In the genomic region with DNA sequence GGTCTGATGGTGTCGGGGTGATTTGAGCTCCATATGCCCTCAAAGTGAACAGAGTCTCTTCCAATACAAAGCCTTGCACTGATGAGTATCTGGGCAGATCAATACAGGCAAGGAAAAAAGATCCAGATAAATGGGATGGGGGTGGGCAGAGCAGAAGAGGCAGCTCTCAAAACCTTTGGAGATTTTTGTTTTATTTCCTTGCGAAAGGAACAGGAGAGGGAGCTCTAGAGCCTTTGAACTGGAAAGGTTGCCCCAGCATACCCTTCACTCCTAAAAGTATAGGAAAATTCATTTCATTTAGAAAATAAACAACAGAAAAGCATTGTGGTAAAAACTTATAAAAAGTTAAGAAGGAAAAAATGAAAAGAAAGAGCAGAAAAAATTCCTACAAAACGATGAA, we compare ENCODE assay signal across 1 cellular context.
TF ChIP-seq lines count a peak whose summit lies in the region.

No MANE protein-coding gene starts in this region.

TF ChIP-seq in HepG2, 621 proteins besides CTCF, POLR2A, EP300 and RAD21 (continued from another document):
- TF ChIP-seq ZNF678 (CRISPR knock-in tag; IDR thresholded peaks at IDR 0.05), result no peak
TF ChIP-seq in HepG2: peak in this region for 2.
